29 cellular contexts compared by ENCODE assay signal in the genomic region with DNA sequence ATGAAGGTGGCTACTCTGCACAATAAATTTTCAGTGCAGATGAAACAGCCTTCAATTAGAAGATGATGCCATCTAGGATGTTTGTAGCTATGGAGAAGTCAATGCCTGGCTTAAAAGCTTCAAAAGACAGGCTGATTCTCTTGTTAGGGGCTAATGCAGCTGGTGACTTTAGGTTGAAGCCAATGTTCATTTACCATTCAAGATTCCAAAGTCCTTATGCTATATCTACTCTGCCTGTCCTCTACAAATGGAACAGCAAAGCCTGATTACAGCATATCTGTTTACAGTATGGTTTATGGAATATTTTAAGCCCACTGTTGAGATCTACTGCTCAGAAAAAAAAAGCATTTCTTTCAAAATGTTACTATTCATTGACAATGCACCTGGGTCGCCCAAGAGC.
"Had no signal": no experiment of that assay in that cellular context is flagged by ENCODE, and none has a peak within 500 bp of the region (broad histone marks: within the 10 kb centered on the region; RNA-seq: fewer than 3 reads in every experiment).

No MANE protein-coding gene starts in this region.

- H3K36me3 Mint-ChIP-seq: stimulated activated effector memory CD8-positive, alpha-beta T cell treated with anti-CD3 and anti-CD28 coated beads, Interleukin-12 subunit alpha, Interleukin-12 subunit beta, amount 100 ng/mL, for 72 hours had no signal

- H3K9me3 ChIP-seq: testis, thyroid gland, transverse colon, upper lobe of right lung, uterus, vagina had no signal

- H3K27ac Mint-ChIP-seq: stimulated activated effector memory CD8-positive, alpha-beta T cell treated with anti-CD3 and anti-CD28 coated beads, Interleukin-12 subunit alpha, Interleukin-12 subunit beta, amount 100 ng/mL, for 72 hours; stimulated activated memory B cell treated with anti-CD40 and anti-IgM and Interleukin-4, amounts not matched to agents 10 μg/mL and 1 μg/mL and 100 μg/mL, for 72 hours; stimulated activated naive B cell treated with anti-CD40 and anti-IgM and Interleukin-4, amounts not matched to agents 10 μg/mL and 1 μg/mL and 100 μg/mL, for 72 hours; stimulated activated naive CD8-positive, alpha-beta T cell treated with anti-CD3 and anti-CD28 coated beads, Interleukin-15, amount 100 ng/mL, for 72 hours; stimulated activated naive CD8-positive, alpha-beta T cell treated with anti-CD3 and anti-CD28 coated beads, Interleukin-15, Interleukin-2, amounts not matched to agents 100 ng/mL and 50 ng/mL, for 24 hours; type B pancreatic cell had no signal

- H3K4me1 ChIP-seq: suprapubic skin, testis, tibial artery, tibial nerve, upper lobe of left lung, upper lobe of right lung, uterus, vagina had no signal

- H3K4me3 Mint-ChIP-seq: stimulated activated effector memory CD8-positive, alpha-beta T cell treated with anti-CD3 and anti-CD28 coated beads, Interleukin-12 subunit alpha, Interleukin-12 subunit beta, amount 100 ng/mL, for 72 hours; stimulated activated memory B cell treated with anti-CD40 and anti-IgM and Interleukin-4, amounts not matched to agents 10 μg/mL and 1 μg/mL and 100 μg/mL, for 72 hours; stimulated activated naive B cell treated with anti-CD40 and anti-IgM and Interleukin-4, amounts not matched to agents 10 μg/mL and 1 μg/mL and 100 μg/mL, for 72 hours; stimulated activated naive CD8-positive, alpha-beta T cell treated with anti-CD3 and anti-CD28 coated beads, Interleukin-15, amount 100 ng/mL, for 72 hours; stimulated activated naive CD8-positive, alpha-beta T cell treated with anti-CD3 and anti-CD28 coated beads, Interleukin-15, Interleukin-2, amounts not matched to agents 100 ng/mL and 50 ng/mL, for 24 hours; type B pancreatic cell had no signal

- H3K4me1 Mint-ChIP-seq: stimulated activated memory B cell treated with anti-CD40 and anti-IgM and Interleukin-4, amounts not matched to agents 10 μg/mL and 1 μg/mL and 100 μg/mL, for 72 hours; stimulated activated naive B cell treated with anti-CD40 and anti-IgM and Interleukin-4, amounts not matched to agents 10 μg/mL and 1 μg/mL and 100 μg/mL, for 72 hours; stimulated activated naive CD8-positive, alpha-beta T cell treated with anti-CD3 and anti-CD28 coated beads, Interleukin-15, amount 100 ng/mL, for 72 hours had no signal

- ATAC-seq: stimulated activated effector memory CD8-positive, alpha-beta T cell treated with anti-CD3 and anti-CD28 coated beads, Interleukin-12 subunit alpha, Interleukin-12 subunit beta, amount 100 ng/mL, for 72 hours; stimulated activated memory B cell treated with anti-CD40 and anti-IgM and Interleukin-4, amounts not matched to agents 10 μg/mL and 1 μg/mL and 100 μg/mL, for 72 hours; stimulated activated naive B cell treated with anti-CD40 and anti-IgM and Interleukin-4, amounts not matched to agents 10 μg/mL and 1 μg/mL and 100 μg/mL, for 72 hours; stimulated activated naive CD8-positive, alpha-beta T cell treated with anti-CD3 and anti-CD28 coated beads, Interleukin-15, amount 100 ng/mL, for 72 hours; stimulated activated naive CD8-positive, alpha-beta T cell treated with anti-CD3 and anti-CD28 coated beads, Interleukin-15, Interleukin-2, amounts not matched to agents 100 U/mL and 50 U/mL, for 24 hours; upper lobe of right lung had no signal

- H3K27me3 ChIP-seq: stomach, suprapubic skin, testis, thyroid gland, tibial nerve, transverse colon, upper lobe of left lung, upper lobe of right lung, uterus, vagina had no signal

- H3K36me3 ChIP-seq: stomach, suprapubic skin, thoracic aorta, thyroid gland, tibial artery, tibial nerve, transverse colon, upper lobe of left lung, upper lobe of right lung, uterus, vagina had no signal

- DNase-seq: stimulated activated CD4-positive, alpha-beta T cell treated with anti-CD3 and anti-CD28 coated beads, Interleukin-2, amount 100 ng/mL, for 48 hours; stimulated activated CD4-positive, alpha-beta T cell treated with anti-CD3 and anti-CD28 coated beads, Interleukin-4, amount 100 ng/mL, for 1 hour; stimulated activated CD4-positive, alpha-beta T cell treated with anti-CD3 and anti-CD28 coated beads, Interleukin-4, amount 100 ng/mL, for 24 hours; stimulated activated CD4-positive, alpha-beta T cell treated with anti-CD3 and anti-CD28 coated beads, Interleukin-4, amount 100 ng/mL, for 4 hours; stimulated activated CD8-positive, alpha-beta memory T cell treated with anti-CD3 and anti-CD28 coated beads, Interleukin-4, amount 100 ng/mL, for 48 hours; stimulated activated naive B cell treated with anti-CD40 and anti-IgM and Interleukin-4, amounts not matched to agents 10 μg/mL and 1 μg/mL and 100 μg/mL, for 72 hours; stimulated activated naive CD4-positive, alpha-beta T cell; stimulated activated naive CD4-positive, alpha-beta T cell treated with Interleukin-2 at 50 U/mL for 16 hours; stimulated activated naive CD8-positive, alpha-beta T cell treated with anti-CD3 and anti-CD28 coated beads, Interleukin-15, amount 100 ng/mL, for 72 hours; stimulated activated naive CD8-positive, alpha-beta T cell treated with anti-CD3 and anti-CD28 coated beads, Interleukin-15, Interleukin-2, amounts not matched to agents 100 U/mL and 50 U/mL, for 24 hours; stomach; substantia nigra; testis; thyroid gland; tibial artery; transverse colon; trophoblast cell; upper lobe of left lung; upper lobe of right lung; uterus had no signal

- H3K4me3 ChIP-seq: stomach, suprapubic skin, testis, thoracic aorta, thyroid gland, tibial artery, tibial nerve, transverse colon, upper lobe of left lung, upper lobe of right lung, uterus, vagina had no signal

- H3K27me3 Mint-ChIP-seq: stimulated activated naive CD8-positive, alpha-beta T cell treated with anti-CD3 and anti-CD28 coated beads, Interleukin-15, amount 100 ng/mL, for 72 hours; stimulated activated naive CD8-positive, alpha-beta T cell treated with anti-CD3 and anti-CD28 coated beads, Interleukin-15, Interleukin-2, amounts not matched to agents 100 ng/mL and 50 ng/mL, for 24 hours had no signal

- H3K27ac ChIP-seq: stomach, suprapubic skin, testis, thoracic aorta, thyroid gland, tibial artery, tibial nerve, transverse colon, upper lobe of left lung, upper lobe of right lung, uterus, vagina had no signal

- FAIRE-seq: urothelium cell line had no signal
